1 cellular context compared by ENCODE assay signal in genomic region chr1:8368956-8369639, GRCh38.
TF ChIP-seq lines count a peak whose summit lies in the region.

No MANE protein-coding gene starts in this region.

TF ChIP-seq in GM23338, 12 proteins besides CTCF, POLR2A, EP300 and RAD21 (continued from another document):
- TF ChIP-seq ZNF462 (CRISPR knock-in tag; IDR thresholded peaks at IDR 0.05) (no peak), STAT1 (IDR thresholded peaks at IDR 0.05; ENCODE audit: unreplicated experiment) (no peak), POLR2AphosphoS5 (IDR thresholded peaks at IDR 0.05; ENCODE audit: low read depth) (no peak), REST (IDR thresholded peaks at IDR 0.05; ENCODE audit: unreplicated experiment) (no peak), EZH2 (IDR thresholded peaks at IDR 0.05; ENCODE audit: low read depth, unreplicated experiment) (no peak), ZNF331 (CRISPR knock-in tag; IDR thresholded peaks at IDR 0.05; ENCODE audit: low read depth) (no peak), JUNB (IDR thresholded peaks at IDR 0.05; ENCODE audit: unreplicated experiment) (no peak)
